15 cellular contexts compared by ENCODE assay signal in genomic region chr16:81629032-81629802, GRCh38.
DNase-seq lines count a peak whose midpoint lies in the region; ATAC-seq and TF ChIP-seq lines count a peak whose summit lies in the region.
"Had no signal": no experiment of that assay in that cellular context is flagged by ENCODE, and none has a peak within 500 bp of the region (broad histone marks: within the 10 kb centered on the region; RNA-seq: fewer than 3 reads in every experiment).

No MANE protein-coding gene starts in this region.

- intact Hi-C loops in PC-3 (cut with micrococcal nuclease), result no loop called here

- peak overlapping the region; percentile 80 for H3K27ac Mint-ChIP-seq in activated CD4-positive, alpha-beta T cell treated with anti-CD3 and anti-CD28 coated beads, Interleukin-2, amount 10 ng/mL, durations not matched to agents 7 days and 5 days
- H3K27ac Mint-ChIP-seq in activated T-helper 17 cell treated with anti-CD3 and anti-CD28 coated beads, Interleukin-2, amount 50 U/mL, for 72 hours, result peak overlapping the region; percentile 98
- peak overlapping the region; percentile 95 for H3K27ac Mint-ChIP-seq in neural progenitor cell

- H3K4me3 Mint-ChIP-seq in activated CD4-positive, alpha-beta T cell treated with anti-CD3 and anti-CD28 coated beads, Interleukin-2, amount 10 ng/mL, durations not matched to agents 7 days and 5 days, result no peak overlapping the region
- no peak overlapping the region for H3K4me3 Mint-ChIP-seq in activated T-helper 17 cell treated with anti-CD3 and anti-CD28 coated beads, Interleukin-2, amount 50 U/mL, for 72 hours
- H3K4me3 Mint-ChIP-seq in neural progenitor cell, result peak overlapping the region; percentile 34

- H2AFZ ChIP-seq in neural progenitor cell (replicated peaks), result no peak overlapping the region
- H2AFZ ChIP-seq in PC-3 (ENCODE audit: low read length), result no peak overlapping the region

- CTCF ChIA-PET in activated CD4-positive, alpha-beta T cell treated with anti-CD3 and anti-CD28 coated beads, Interleukin-2, amount 10 ng/mL, durations not matched to agents 7 days and 5 days (lab: Charles Lee), result interaction anchor here (4.0 kb wide), 1 partner anchor 7 kb away, joined by 18 read pairs; no protein-coding TSS in a partner anchor
- CTCF ChIA-PET in PC-3 (lab: Charles Lee), result no interaction called here

- BruUV-seq in PC-3 (replicated peaks; lab: Mats Ljungman, UMichigan), result no TSS peak

- no peak for ATAC-seq in activated T-helper 17 cell treated with anti-CD3 and anti-CD28 coated beads, Interleukin-2, amount 50 U/mL, for 72 hours (replicated peaks)
- ATAC-seq in PC-3, result no peak

- no peaks in the 10 kb centered on the region for H3K9me2 ChIP-seq in PC-3 (replicated peaks; ENCODE audit: low read length)
- H3K9me2 ChIP-seq: SK-N-SH had no signal

- DNase-seq in activated CD4-positive, alpha-beta T cell treated with anti-CD3 and anti-CD28 coated beads, Interleukin-2, amount 10 ng/mL, durations not matched to agents 7 days and 5 days, result no peak
- no peak for DNase-seq in activated CD4-positive, alpha-beta T cell treated with anti-CD3 and anti-CD28 coated beads, Interleukin-2, amount 50 U/mL, for 1 hour
- DNase-seq in neural progenitor cell (ENCODE audit: low spot score), result no peak
- no peak for DNase-seq in PC-3
- DNase-seq in SHP77 (lab: John Stamatoyannopoulos, UW), result no peak
- no peak for DNase-seq in iPS-NIHi11 (ENCODE audit: low spot score)
- DNase-seq: activated effector memory CD4-positive, alpha-beta T cell treated with anti-CD3 and anti-CD28 coated beads, Interleukin-2, amount 50 U/mL, for 16 hours; HCEC 1CT; KG1; NCI-H1417 treated with DMSO at 0.1 percent for 48 hours; Peyer's patch; SK-N-SH; transverse colon had no signal

- H3K27ac ChIP-seq in HUES6 (ENCODE audit: low read depth, low read length) (0 out of 2 replicates have a peak overlapping the region, but pooled peaks have one; percentile 15), neural progenitor cell (no peak overlapping the region), PC-3 (ENCODE audit: low read length) (no peak overlapping the region)
- H3K27ac ChIP-seq: Peyer's patch, transverse colon had no signal

- no peaks in the 10 kb centered on the region for H3K36me3 Mint-ChIP-seq in activated CD4-positive, alpha-beta T cell treated with anti-CD3 and anti-CD28 coated beads, Interleukin-2, amount 10 ng/mL, durations not matched to agents 7 days and 5 days (ENCODE audit: low read depth)
- peaks cover 7% of the 10 kb centered on the region for H3K36me3 Mint-ChIP-seq in activated T-helper 17 cell treated with anti-CD3 and anti-CD28 coated beads, Interleukin-2, amount 50 U/mL, for 72 hours (ENCODE audit: low read depth)
- peaks cover 2% of the 10 kb centered on the region for H3K36me3 Mint-ChIP-seq in neural progenitor cell

- no peaks in the 10 kb centered on the region for H3K9me3 ChIP-seq in HUES6 (ENCODE audit: control insufficient read depth, insufficient read depth, low read depth, low read length)
- no peaks in the 10 kb centered on the region for H3K9me3 ChIP-seq in neural progenitor cell (ENCODE audit: low read depth)
- H3K9me3 ChIP-seq in PC-3 (ENCODE audit: low read length), result no peaks in the 10 kb centered on the region
- H3K9me3 ChIP-seq: Peyer's patch, SK-N-SH, transverse colon had no signal

- no peak for TF ChIP-seq CTCF in neural progenitor cell (IDR thresholded peaks at IDR 0.05)
- no peak for TF ChIP-seq CTCF in PC-3 (conservative IDR thresholded peaks at IDR 0.05; ENCODE audit: low read depth, low read length)

- peaks cover 50% of the 10 kb centered on the region for H3K4me1 Mint-ChIP-seq in activated CD4-positive, alpha-beta T cell treated with anti-CD3 and anti-CD28 coated beads, Interleukin-2, amount 10 ng/mL, durations not matched to agents 7 days and 5 days
- peaks cover 23% of the 10 kb centered on the region for H3K4me1 Mint-ChIP-seq in activated T-helper 17 cell treated with anti-CD3 and anti-CD28 coated beads, Interleukin-2, amount 50 U/mL, for 72 hours
- H3K4me1 Mint-ChIP-seq in neural progenitor cell, result peaks cover 58% of the 10 kb centered on the region

- H3F3A ChIP-seq in neural progenitor cell (ENCODE audit: low read depth) (peaks cover 42% of the 10 kb centered on the region), PC-3 (ENCODE audit: low read length, unreplicated experiment) (no peaks in the 10 kb centered on the region)

- H3K79me2 ChIP-seq in neural progenitor cell (ENCODE audit: low read depth), result peaks cover 11% of the 10 kb centered on the region
- peaks cover 68% of the 10 kb centered on the region for H3K79me2 ChIP-seq in PC-3 (ENCODE audit: low read length)

- H4K20me1 ChIP-seq in neural progenitor cell (ENCODE audit: low read depth) (peaks cover 66% of the 10 kb centered on the region), PC-3 (ENCODE audit: low read length) (no peaks in the 10 kb centered on the region)

- H3K36me3 ChIP-seq in HUES6 (ENCODE audit: control insufficient read depth, insufficient read depth, low read length), result no peaks in the 10 kb centered on the region
- H3K36me3 ChIP-seq in neural progenitor cell, result no peaks in the 10 kb centered on the region
- peaks cover 8% of the 10 kb centered on the region; the same call in 1 of the 2 replicates for H3K36me3 ChIP-seq in PC-3 (ENCODE audit: low read depth, low read length)
- H3K36me3 ChIP-seq: transverse colon had no signal

- peaks cover 43% of the 10 kb centered on the region for H3K4me1 ChIP-seq in HUES6 (ENCODE audit: control insufficient read depth, insufficient read depth, low read length)
- H3K4me1 ChIP-seq in neural progenitor cell, result peaks cover 42% of the 10 kb centered on the region
- H3K4me1 ChIP-seq in PC-3 (ENCODE audit: insufficient read depth, low read length), result peaks cover 34% of the 10 kb centered on the region

- H3K4me2 ChIP-seq in neural progenitor cell (no peak overlapping the region), PC-3 (ENCODE audit: low read length) (no peak overlapping the region)
- H3K4me2 ChIP-seq: SK-N-SH had no signal

- H3K9me3 Mint-ChIP-seq in activated CD4-positive, alpha-beta T cell treated with anti-CD3 and anti-CD28 coated beads, Interleukin-2, amount 10 ng/mL, durations not matched to agents 7 days and 5 days, result no peaks in the 10 kb centered on the region
- no peaks in the 10 kb centered on the region for H3K9me3 Mint-ChIP-seq in activated T-helper 17 cell treated with anti-CD3 and anti-CD28 coated beads, Interleukin-2, amount 50 U/mL, for 72 hours
- no peaks in the 10 kb centered on the region for H3K9me3 Mint-ChIP-seq in neural progenitor cell

- no peaks in the 10 kb centered on the region for H3K27me3 Mint-ChIP-seq in activated CD4-positive, alpha-beta T cell treated with anti-CD3 and anti-CD28 coated beads, Interleukin-2, amount 10 ng/mL, durations not matched to agents 7 days and 5 days
- H3K27me3 Mint-ChIP-seq in activated T-helper 17 cell treated with anti-CD3 and anti-CD28 coated beads, Interleukin-2, amount 50 U/mL, for 72 hours, result no peaks in the 10 kb centered on the region
- H3K27me3 Mint-ChIP-seq in neural progenitor cell (ENCODE audit: insufficient read depth, low read depth), result peaks cover 3% of the 10 kb centered on the region

- H3K4me3 ChIP-seq in HUES6 (ENCODE audit: low read depth, low read length) (no peak overlapping the region), neural progenitor cell (no peak overlapping the region), PC-3 (ENCODE audit: low read length) (no peak overlapping the region)
- H3K4me3 ChIP-seq: Peyer's patch, transverse colon had no signal

- POLR2A ChIA-PET in activated CD4-positive, alpha-beta T cell treated with anti-CD3 and anti-CD28 coated beads, Interleukin-2, amount 10 ng/mL, durations not matched to agents 7 days and 5 days (lab: Charles Lee), result no interaction called here
- POLR2A ChIA-PET in PC-3 (lab: Charles Lee; ENCODE audit: unreplicated experiment), result no interaction called here

- H3K27me3 ChIP-seq in HUES6 (ENCODE audit: control insufficient read depth, insufficient read depth, low read length) (no peaks in the 10 kb centered on the region), neural progenitor cell (no peaks in the 10 kb centered on the region), PC-3 (ENCODE audit: low read length) (no peaks in the 10 kb centered on the region)
- H3K27me3 ChIP-seq: Peyer's patch, transverse colon had no signal

- H3K9ac ChIP-seq in HUES6 (ENCODE audit: low read length) (no peak overlapping the region), neural progenitor cell (no peak overlapping the region), PC-3 (ENCODE audit: low read length) (no peak overlapping the region)
- H3K9ac ChIP-seq: SK-N-SH had no signal
